In genomic region chr12:57173089-57173488, GRCh38 we compare ENCODE assay signal across 8 cellular contexts. TPM values are rescaled to one million over a fixed set of nuclear protein-coding genes. Genes with fewer than 3 reads are reported as not detected.
DNase-seq lines count a peak whose midpoint lies in the region; ATAC-seq, FAIRE-seq and TF ChIP-seq lines count a peak whose summit lies in the region.

No MANE protein-coding gene starts in this region.

- no peaks in the 10 kb centered on the region; the same call in 1 of the 2 replicates for H4K20me1 ChIP-seq in HepG2 (ENCODE audit: insufficient read depth, low read length)

- no peak for TF ChIP-seq EP300 in HepG2 (IDR thresholded peaks at IDR 0.05; ENCODE audit: low read depth in 2 of 2, low read length in 2 of 2)
- no peak for TF ChIP-seq EP300 in HepG2 (CRISPR knock-in tag; IDR thresholded peaks at IDR 0.05; ENCODE audit: borderline replicate concordance)

- H3K27ac ChIP-seq in HepG2 (ENCODE audit: extremely low read length, insufficient read depth, low read length): no peak overlapping the region

- TF ChIP-seq RAD21 in HepG2 (CRISPR knock-in tag; IDR thresholded peaks at IDR 0.05): peak; percentile 91

- TF ChIP-seq POLR2A in HepG2 (IDR thresholded peaks at IDR 0.05; ENCODE audit: insufficient read depth in 1 of 2, low read depth in 2 of 2, low read length in 2 of 2): no peak

- peak; percentile 21 for FAIRE-seq in HepG2 (lab: Jason Lieb, UNC)

- in situ Hi-C loops in HepG2 (cut with HindIII; ENCODE audit: extremely low pct_ligation_motif_present, low pct_unique_long_range_greater_than_20kb): no loop called here

- intact Hi-C loops in HepG2 (cut with micrococcal nuclease; ENCODE audit: unreplicated experiment): loop anchor here (1.0 kb wide), 1 partner anchor 46 kb away; no protein-coding TSS in a partner anchor

- H3K4me2 ChIP-seq in HepG2 (ENCODE audit: low read depth, low read length): no peak overlapping the region

- H3K36me3 ChIP-seq in HepG2 (replicated peaks in 1 of 2; ENCODE audit: control insufficient read depth in 1 of 2, insufficient read depth in 2 of 2, low read length in 2 of 2): peaks cover 47 to 87% of the 10 kb centered on the region in 2 experiments

- H3K9ac ChIP-seq in HepG2 (ENCODE audit: insufficient read depth, low read depth, low read length): no peak overlapping the region

- no TSS peak for BruUV-seq in HepG2 (replicated peaks; lab: Mats Ljungman, UMichigan)

- H2AFZ ChIP-seq in HepG2 (ENCODE audit: low read length): no peak overlapping the region

- POLR2A ChIA-PET in HepG2 (lab: Yijun Ruan, JAX): interaction anchor here (1.3 to 7.8 kb wide), 4 partner anchors 11 to 61 kb away, joined by 3 to 103 read pairs (median 20); partner anchors contain the start of genes LRP1 and LRP1-AS

- peak; percentile 51 for TF ChIP-seq CTCF in LNCaP clone FGC (IDR thresholded peaks at IDR 0.05; ENCODE audit: control insufficient read depth, extremely low read depth, insufficient read depth)
- peak; percentile 92 for TF ChIP-seq CTCF in HepG2 (CRISPR knock-in tag; IDR thresholded peaks at IDR 0.05)

- no peaks in the 10 kb centered on the region for H3K27me3 ChIP-seq in HepG2 (ENCODE audit: control insufficient read depth in 1 of 2, insufficient read depth in 2 of 2, low read length in 2 of 2)

- H3K79me2 ChIP-seq in HepG2 (ENCODE audit: insufficient read depth, low read length): no peaks in the 10 kb centered on the region

- 0 out of 2 replicates have a peak, but pooled peaks cover 5% of the 10 kb centered on the region for H3K4me1 ChIP-seq in HepG2 (ENCODE audit: insufficient read depth, low read length)

- DNase-seq in EH (ENCODE audit: low read depth) (peak; percentile 41), LNCaP clone FGC (ENCODE audit: low read depth) (no peak), astrocyte of the hippocampus (ENCODE audit: low read depth, low spot score) (peak; percentile 35), HepG2 (ENCODE audit: low spot score) (peak; percentile 51), NCI-H1694 treated with DMSO at 0.1 percent for 48 hours (lab: John Stamatoyannopoulos, UW) (no peak), NCI-H2107 treated with DMSO at 0.1 percent for 48 hours (lab: John Stamatoyannopoulos, UW; ENCODE audit: unreplicated experiment) (no peak)

- H3K9me3 ChIP-seq in HepG2 (ENCODE audit: low read length): no peaks in the 10 kb centered on the region

- CTCF ChIA-PET in HepG2 (lab: Yijun Ruan, JAX; ENCODE audit: low intra/inter-chr PET ratio, low total read pairs): interaction anchor here (2.9 to 3.7 kb wide), 2 partner anchors 46 to 49 kb away, joined by 22 to 47 read pairs; no protein-coding TSS in a partner anchor

- H3K4me3 ChIP-seq in LNCaP clone FGC (ENCODE audit: low read depth, low read length) (no peak overlapping the region), HepG2 (replicated peaks in 1 of 3; ENCODE audit: insufficient read depth in 1 of 3, low read depth in 2 of 3, low read length in 3 of 3) (no peak overlapping the region)

- ATAC-seq in HepG2 (peak; percentile 86), HG02571 (IDR thresholded peaks at IDR 0.05; ENCODE audit: unreplicated experiment) (no peak), GM21360 (IDR thresholded peaks at IDR 0.05; ENCODE audit: unreplicated experiment) (no peak)

- WGBS in HepG2 (ENCODE audit: low lambda C conversion rate): 83% methylated on average over 6 of the region's 11 CpGs

RNA-seq across cellular contexts. Expression of gene LRP1-AS, which starts 25.7 kb away (rescaled TPM):
- not detected in 2 replicates for total RNA-seq in HepG2 (2016; rRNA removed; fragmentation: Illumina TruSeq; extraction: Trizol)
- total RNA-seq in HepG2 (2016; cell fraction: cytosol; rRNA removed; fragmentation: Illumina TruSeq; extraction: Trizol; ENCODE audit: low read depth): not detected in 2 replicates
- total RNA-seq in HepG2 (2016; cell fraction: insoluble cytoplasmic fraction; rRNA removed; fragmentation: Illumina TruSeq; extraction: Trizol): not detected in 2 replicates
- total RNA-seq in HepG2 (2016; cell fraction: membrane; rRNA removed; fragmentation: Illumina TruSeq; extraction: Trizol): not detected in 2 replicates
- total RNA-seq in HepG2 (2016; cell fraction: nucleus; rRNA removed; fragmentation: Illumina TruSeq; extraction: Trizol): not detected in 2 replicates
- polyA plus RNA-seq in HepG2 (2011; rRNA removed): 0.20 TPM in 1 of 2 replicates, not detected in the other
- polyA plus RNA-seq in HepG2 (2011; cell fraction: cytosol; rRNA removed): not detected in 2 replicates
- not detected in 2 replicates for polyA plus RNA-seq in HepG2 (2011; cell fraction: nucleus; rRNA removed)
- not detected in 2 replicates for polyA plus RNA-seq in HepG2 (2012)
- not detected in 2 replicates for polyA plus RNA-seq in HepG2 (2016; cell fraction: cytosol; fragmentation: Illumina TruSeq; extraction: Trizol; ENCODE audit: low read depth)
- not detected in 2 replicates for polyA plus RNA-seq in HepG2 (2016; cell fraction: insoluble cytoplasmic fraction; fragmentation: Illumina TruSeq; extraction: Trizol; ENCODE audit: low read depth)
- polyA plus RNA-seq in HepG2 (2016; cell fraction: membrane; fragmentation: Illumina TruSeq; extraction: Trizol; ENCODE audit: low read depth): not detected in 2 replicates
- polyA plus RNA-seq in HepG2 (2016; cell fraction: nucleus; fragmentation: Illumina TruSeq; extraction: Trizol; ENCODE audit: insufficient read depth, low read depth): not detected in 2 replicates
- not detected in 2 replicates for polyA minus RNA-seq in HepG2 (2011; rRNA and poly(A)+ RNA removed; ENCODE audit: low replicate concordance)
- not detected in 2 replicates for polyA minus RNA-seq in HepG2 (2011; cell fraction: cytosol; rRNA and poly(A)+ RNA removed)
- polyA minus RNA-seq in HepG2 (2011; cell fraction: nucleus; rRNA and poly(A)+ RNA removed): not detected in 2 replicates

RNA-seq across cellular contexts. Expression of gene NXPH4, which starts 43.5 kb away (rescaled TPM):
- not detected in 2 replicates for total RNA-seq in HepG2 (2016; rRNA removed; fragmentation: Illumina TruSeq; extraction: Trizol)
- not detected in 2 replicates for total RNA-seq in HepG2 (2016; cell fraction: cytosol; rRNA removed; fragmentation: Illumina TruSeq; extraction: Trizol; ENCODE audit: low read depth)
- not detected in 2 replicates for total RNA-seq in HepG2 (2016; cell fraction: insoluble cytoplasmic fraction; rRNA removed; fragmentation: Illumina TruSeq; extraction: Trizol)
- total RNA-seq in HepG2 (2016; cell fraction: membrane; rRNA removed; fragmentation: Illumina TruSeq; extraction: Trizol): not detected in 2 replicates
- not detected in 2 replicates for total RNA-seq in HepG2 (2016; cell fraction: nucleus; rRNA removed; fragmentation: Illumina TruSeq; extraction: Trizol)
- polyA plus RNA-seq in HepG2 (2011; rRNA removed): 0.13 and 0.24 TPM in 2 replicates
- polyA plus RNA-seq in HepG2 (2011; cell fraction: cytosol; rRNA removed): 0.18 and 0.24 TPM in 2 replicates
- polyA plus RNA-seq in HepG2 (2011; cell fraction: nucleus; rRNA removed): 0.54 and 0.55 TPM in 2 replicates
- polyA plus RNA-seq in HepG2 (2012): 1.9 and 2.5 TPM in 2 replicates
- not detected in 2 replicates for polyA plus RNA-seq in HepG2 (2016; cell fraction: cytosol; fragmentation: Illumina TruSeq; extraction: Trizol; ENCODE audit: low read depth)
- polyA plus RNA-seq in HepG2 (2016; cell fraction: insoluble cytoplasmic fraction; fragmentation: Illumina TruSeq; extraction: Trizol; ENCODE audit: low read depth): not detected in 2 replicates
- not detected in 2 replicates for polyA plus RNA-seq in HepG2 (2016; cell fraction: membrane; fragmentation: Illumina TruSeq; extraction: Trizol; ENCODE audit: low read depth)
- not detected in 2 replicates for polyA plus RNA-seq in HepG2 (2016; cell fraction: nucleus; fragmentation: Illumina TruSeq; extraction: Trizol; ENCODE audit: insufficient read depth, low read depth)
- polyA minus RNA-seq in HepG2 (2011; rRNA and poly(A)+ RNA removed; ENCODE audit: low replicate concordance): 0.30 and 2.2 TPM in 2 replicates
- not detected in 2 replicates for polyA minus RNA-seq in HepG2 (2011; cell fraction: cytosol; rRNA and poly(A)+ RNA removed)
- 0.25 TPM in 1 of 2 replicates, not detected in the other for polyA minus RNA-seq in HepG2 (2011; cell fraction: nucleus; rRNA and poly(A)+ RNA removed)

RNA-seq across cellular contexts. Expression of gene LRP1, which starts 44.8 kb away (rescaled TPM):
- 14.7 and 16.5 TPM in 2 replicates for total RNA-seq in HepG2 (2016; rRNA removed; fragmentation: Illumina TruSeq; extraction: Trizol)
- total RNA-seq in HepG2 (2016; cell fraction: cytosol; rRNA removed; fragmentation: Illumina TruSeq; extraction: Trizol; ENCODE audit: low read depth): 7.0 and 7.1 TPM in 2 replicates
- 12.6 and 13.0 TPM in 2 replicates for total RNA-seq in HepG2 (2016; cell fraction: insoluble cytoplasmic fraction; rRNA removed; fragmentation: Illumina TruSeq; extraction: Trizol)
- 9.7 and 10.2 TPM in 2 replicates for total RNA-seq in HepG2 (2016; cell fraction: membrane; rRNA removed; fragmentation: Illumina TruSeq; extraction: Trizol)
- total RNA-seq in HepG2 (2016; cell fraction: nucleus; rRNA removed; fragmentation: Illumina TruSeq; extraction: Trizol): 47.7 and 58.7 TPM in 2 replicates
- 30.8 and 33.6 TPM in 2 replicates for polyA plus RNA-seq in HepG2 (2011; rRNA removed)
- 30.4 and 39.0 TPM in 2 replicates for polyA plus RNA-seq in HepG2 (2011; cell fraction: cytosol; rRNA removed)
- polyA plus RNA-seq in HepG2 (2011; cell fraction: nucleus; rRNA removed): 188 and 243 TPM in 2 replicates
- 92.4 and 98.3 TPM in 2 replicates for polyA plus RNA-seq in HepG2 (2012)
- polyA plus RNA-seq in HepG2 (2016; cell fraction: cytosol; fragmentation: Illumina TruSeq; extraction: Trizol; ENCODE audit: low read depth): 2.5 TPM in 2 replicates
- polyA plus RNA-seq in HepG2 (2016; cell fraction: insoluble cytoplasmic fraction; fragmentation: Illumina TruSeq; extraction: Trizol; ENCODE audit: low read depth): 11.6 and 18.1 TPM in 2 replicates
- 4.9 TPM in 2 replicates for polyA plus RNA-seq in HepG2 (2016; cell fraction: membrane; fragmentation: Illumina TruSeq; extraction: Trizol; ENCODE audit: low read depth)
- 95.2 and 99.3 TPM in 2 replicates for polyA plus RNA-seq in HepG2 (2016; cell fraction: nucleus; fragmentation: Illumina TruSeq; extraction: Trizol; ENCODE audit: insufficient read depth, low read depth)
- polyA minus RNA-seq in HepG2 (2011; rRNA and poly(A)+ RNA removed; ENCODE audit: low replicate concordance): 6.6 and 218 TPM in 2 replicates
- polyA minus RNA-seq in HepG2 (2011; cell fraction: cytosol; rRNA and poly(A)+ RNA removed): 92.2 and 104 TPM in 2 replicates
- polyA minus RNA-seq in HepG2 (2011; cell fraction: nucleus; rRNA and poly(A)+ RNA removed): 85.0 and 102 TPM in 2 replicates

RNA-seq across cellular contexts. Expression of gene SHMT2, which starts 56.4 kb away (rescaled TPM):
- 181 and 184 TPM in 2 replicates for total RNA-seq in HepG2 (2016; rRNA removed; fragmentation: Illumina TruSeq; extraction: Trizol)
- total RNA-seq in HepG2 (2016; cell fraction: cytosol; rRNA removed; fragmentation: Illumina TruSeq; extraction: Trizol; ENCODE audit: low read depth): 34.5 and 40.7 TPM in 2 replicates
- total RNA-seq in HepG2 (2016; cell fraction: insoluble cytoplasmic fraction; rRNA removed; fragmentation: Illumina TruSeq; extraction: Trizol): 185 and 193 TPM in 2 replicates
- 86.2 and 91.5 TPM in 2 replicates for total RNA-seq in HepG2 (2016; cell fraction: membrane; rRNA removed; fragmentation: Illumina TruSeq; extraction: Trizol)
- 87.0 and 104 TPM in 2 replicates for total RNA-seq in HepG2 (2016; cell fraction: nucleus; rRNA removed; fragmentation: Illumina TruSeq; extraction: Trizol)
- 393 and 420 TPM in 2 replicates for polyA plus RNA-seq in HepG2 (2011; rRNA removed)
- polyA plus RNA-seq in HepG2 (2011; cell fraction: cytosol; rRNA removed): 388 and 543 TPM in 2 replicates
- polyA plus RNA-seq in HepG2 (2011; cell fraction: nucleus; rRNA removed): 527 and 559 TPM in 2 replicates
- polyA plus RNA-seq in HepG2 (2012): 193 and 317 TPM in 2 replicates
- polyA plus RNA-seq in HepG2 (2016; cell fraction: cytosol; fragmentation: Illumina TruSeq; extraction: Trizol; ENCODE audit: low read depth): 47.3 and 51.9 TPM in 2 replicates
- polyA plus RNA-seq in HepG2 (2016; cell fraction: insoluble cytoplasmic fraction; fragmentation: Illumina TruSeq; extraction: Trizol; ENCODE audit: low read depth): 228 and 257 TPM in 2 replicates
- 85.7 and 97.2 TPM in 2 replicates for polyA plus RNA-seq in HepG2 (2016; cell fraction: membrane; fragmentation: Illumina TruSeq; extraction: Trizol; ENCODE audit: low read depth)
- 161 and 174 TPM in 2 replicates for polyA plus RNA-seq in HepG2 (2016; cell fraction: nucleus; fragmentation: Illumina TruSeq; extraction: Trizol; ENCODE audit: insufficient read depth, low read depth)
- polyA minus RNA-seq in HepG2 (2011; rRNA and poly(A)+ RNA removed; ENCODE audit: low replicate concordance): 452 and 685 TPM in 2 replicates
- 216 and 224 TPM in 2 replicates for polyA minus RNA-seq in HepG2 (2011; cell fraction: cytosol; rRNA and poly(A)+ RNA removed)
- 130 and 151 TPM in 2 replicates for polyA minus RNA-seq in HepG2 (2011; cell fraction: nucleus; rRNA and poly(A)+ RNA removed)

Comparison
In these comparisons a context has a peak if more than half of its experiments do, and no peak if none do; other contexts are left out.
1. DNase-seq: peak in EH (single experiment), astrocyte of the hippocampus (single experiment) and HepG2 (single experiment); none in LNCaP clone FGC (single experiment), NCI-H1694 treated with DMSO at 0.1 percent for 48 hours (single experiment) and NCI-H2107 treated with DMSO at 0.1 percent for 48 hours (single experiment).